In the genomic region with DNA sequence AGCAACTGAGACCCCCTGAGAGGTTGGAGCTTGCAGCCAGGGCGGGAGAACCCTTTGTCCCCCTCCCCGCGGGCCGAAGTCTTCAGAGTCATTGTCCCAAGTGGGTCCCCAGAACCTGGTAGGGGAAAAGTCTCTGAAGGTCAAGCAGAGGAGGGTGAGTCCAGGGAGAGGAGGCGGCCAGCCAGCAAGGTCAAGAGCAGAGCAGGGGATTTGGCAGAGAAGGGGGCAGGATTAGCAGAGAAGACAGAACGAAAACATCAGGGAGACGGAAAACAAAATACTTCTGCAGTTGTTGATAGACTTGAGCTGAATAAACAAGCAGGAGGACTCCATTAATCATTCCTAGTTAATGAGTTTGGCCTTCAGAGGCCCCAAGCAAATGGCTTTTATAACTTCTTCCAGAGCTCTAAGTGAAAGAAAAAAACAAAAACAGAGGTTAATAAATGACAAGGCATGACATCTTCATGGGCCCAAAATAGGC, we compare ENCODE assay signal across 19 cellular contexts.
DNase-seq lines count a peak whose midpoint lies in the region; ATAC-seq, FAIRE-seq and TF ChIP-seq lines count a peak whose summit lies in the region.
"Had no signal": no experiment of that assay in that cellular context is flagged by ENCODE, and none has a peak within 500 bp of the region (broad histone marks: within the 10 kb centered on the region; RNA-seq: fewer than 3 reads in every experiment).

No MANE protein-coding gene starts in this region.

- H3K9me3 ChIP-seq in Caco-2 (no peaks in the 10 kb centered on the region), SJSA1 (replicated peaks) (no peaks in the 10 kb centered on the region)
- H3K9me3 ChIP-seq: BE2C, gastroesophageal sphincter, sigmoid colon had no signal

- H3K4me1 ChIP-seq in Caco-2 (0 out of 2 replicates have a peak, but pooled peaks cover 9% of the 10 kb centered on the region), SJSA1 (replicated peaks) (peaks cover 41% of the 10 kb centered on the region)
- H3K4me1 ChIP-seq: BE2C had no signal

- H3K4me3 Mint-ChIP-seq in Caco-2 (ENCODE audit: unreplicated experiment) = no peak overlapping the region
- H3K4me3 Mint-ChIP-seq: activated CD8-positive, alpha-beta T cell treated with anti-CD3 and anti-CD28 coated beads for 36 hours; brain; IgD-negative memory B cell; natural killer cell had no signal

- intact Hi-C loops in Caco-2 (cut with micrococcal nuclease; ENCODE audit: unreplicated experiment) (no loop called here), sciatic nerve (cut with DNase I) (no loop called here)

- H3K27me3 Mint-ChIP-seq in Caco-2 (ENCODE audit: insufficient read depth, unreplicated experiment) = no peaks in the 10 kb centered on the region
- H3K27me3 Mint-ChIP-seq: activated CD8-positive, alpha-beta T cell treated with anti-CD3 and anti-CD28 coated beads for 36 hours; IgD-negative memory B cell had no signal

- no peaks in the 10 kb centered on the region for H3K9me3 Mint-ChIP-seq in Caco-2 (ENCODE audit: unreplicated experiment)
- H3K9me3 Mint-ChIP-seq: activated CD8-positive, alpha-beta T cell treated with anti-CD3 and anti-CD28 coated beads for 36 hours; brain; natural killer cell had no signal

- H3K27me3 ChIP-seq in Caco-2 (replicated peaks; ENCODE audit: control insufficient read depth, insufficient read depth, low read length) (no peaks in the 10 kb centered on the region), SJSA1 (replicated peaks) (no peaks in the 10 kb centered on the region)
- H3K27me3 ChIP-seq: BE2C, dorsolateral prefrontal cortex, gastroesophageal sphincter, sigmoid colon had no signal

- H3K4me1 Mint-ChIP-seq in Caco-2 (ENCODE audit: low read depth, unreplicated experiment) = no peaks in the 10 kb centered on the region
- H3K4me1 Mint-ChIP-seq: brain, IgD-negative memory B cell, natural killer cell had no signal

- TF ChIP-seq CTCF in Caco-2 (IDR thresholded peaks at IDR 0.05; ENCODE audit: insufficient read depth in 1 of 2, low read depth in 1 of 2, low read length in 1 of 2, severe bottlenecking in 1 of 2, unreplicated experiment in 1 of 2) = no peak

- peak overlapping the region; percentile 36 for H3K27ac Mint-ChIP-seq in Caco-2 (ENCODE audit: unreplicated experiment)
- H3K27ac Mint-ChIP-seq: activated CD8-positive, alpha-beta T cell treated with anti-CD3 and anti-CD28 coated beads for 36 hours; brain; IgD-negative memory B cell; natural killer cell had no signal

- H3K4me3 ChIP-seq in Caco-2 (ENCODE audit: low read depth, low read length) = no peak overlapping the region
- H3K4me3 ChIP-seq in SJSA1 = no peak overlapping the region
- H3K4me3 ChIP-seq: dorsolateral prefrontal cortex, gastroesophageal sphincter, sigmoid colon had no signal

- ATAC-seq in sciatic nerve = peak; percentile 15
- ATAC-seq in GM19328 (IDR thresholded peaks at IDR 0.05; ENCODE audit: unreplicated experiment) = no peak
- ATAC-seq in HG02678 (IDR thresholded peaks at IDR 0.05; ENCODE audit: unreplicated experiment) = no peak
- ATAC-seq: natural killer cell had no signal

- no peak for DNase-seq in Caco-2
- no peak for DNase-seq in SJSA1 (ENCODE audit: low read depth in 1 of 2, low spot score in 2 of 2)
- no peak for DNase-seq in sciatic nerve (ENCODE audit: low spot score)
- no peak for DNase-seq in NCI-H2171 treated with DMSO at 0.1 percent for 48 hours (lab: John Stamatoyannopoulos, UW)
- no peak for DNase-seq in UCSD-AML1 (lab: John Stamatoyannopoulos, UW; ENCODE audit: unreplicated experiment)
- DNase-seq: activated CD8-positive, alpha-beta T cell treated with anti-CD3 and anti-CD28 coated beads for 36 hours; activated gamma-delta T cell treated with Interleukin-2 at 50 U/mL for 16 hours; BE2C; dorsolateral prefrontal cortex; natural killer cell; sigmoid colon; stimulated activated CD4-positive, alpha-beta T cell treated with anti-CD3 and anti-CD28 coated beads, Interleukin-4, amount 100 ng/mL, for 4 hours had no signal

- FAIRE-seq in islet of Langerhans (lab: Jason Lieb, UNC) = peak; percentile 5
- FAIRE-seq: TTC549 had no signal

- peak overlapping the region; percentile 91 for H3K27ac ChIP-seq in SJSA1
- H3K27ac ChIP-seq: dorsolateral prefrontal cortex, sigmoid colon had no signal

- POLR2A ChIA-PET in Caco-2 (lab: Charles Lee) = no interaction called here

- H3K36me3 Mint-ChIP-seq in Caco-2 (ENCODE audit: insufficient read depth, unreplicated experiment) = peaks cover 48% of the 10 kb centered on the region
- H3K36me3 Mint-ChIP-seq: natural killer cell had no signal

- H3K36me3 ChIP-seq in Caco-2 (ENCODE audit: control insufficient read depth, insufficient read depth, low read length) (peaks cover 3% of the 10 kb centered on the region), SJSA1 (peaks cover 86% of the 10 kb centered on the region)

- CTCF ChIA-PET in Caco-2 (lab: Charles Lee) = interaction anchor here (0.6 kb wide), 1 partner anchor 573 kb away, joined by 3 read pairs; no protein-coding TSS in a partner anchor

- no TSS peak for BruUV-seq in Caco-2 (replicated peaks; lab: Mats Ljungman, UMichigan)
